Comparison of ENCODE assay signal across 8 cellular contexts in genomic region chr5:123423278-123424149, GRCh38. TPM values are rescaled to one million over a fixed set of nuclear protein-coding genes. Genes with fewer than 3 reads are reported as not detected.
DNase-seq lines count a peak whose midpoint lies in the region; ATAC-seq lines count a peak whose summit lies in the region.

CEP120 (minus strand) TSS chr5:123423403; CDS start chr5:123422998, 405 bp downstream.

- peak within 1 kb of the TSS; percentile 99 for H2AFZ ChIP-seq in mesenchymal stem cell (ENCODE audit: low read depth, low read length)

- H4K91ac ChIP-seq in mesenchymal stem cell (ENCODE audit: low read length): peak within 1 kb of the TSS; percentile 45

- peak; percentile 97 for DNase-seq in Caki2 (ENCODE audit: low read depth)
- peak; percentile 99 for DNase-seq in HT1080 (ENCODE audit: low read depth)
- peak; percentile 98 for DNase-seq in NOMO-1 treated with dmso at 0.1 percent for 144 hours (lab: John Stamatoyannopoulos, UW; ENCODE audit: unreplicated experiment)
- DNase-seq in activated CD8-positive, alpha-beta memory T cell treated with anti-CD3 and anti-CD28 coated beads for 48 hours (ENCODE audit: low read depth in 2 of 3, low spot score in 2 of 3): peak; percentile 71 to 89 (median 82)
- peak; percentile 99 for DNase-seq in mesenchymal stem cell
- DNase-seq in stimulated activated CD8-positive, alpha-beta memory T cell treated with anti-CD3 and anti-CD28 coated beads, Interleukin-12 subunit alpha, Interleukin-12 subunit beta, amount 100 ng/mL, for 4 hours (ENCODE audit: low read depth): peak; percentile 94

- peak within 1 kb of the TSS in 1 of 2 experiments; percentile 95 for H3K4ac ChIP-seq in mesenchymal stem cell (ENCODE audit: low read depth in 1 of 2, low read length in 2 of 2)

- H3K9me3 ChIP-seq in endocrine pancreas (ENCODE audit: control insufficient read depth, low read length) (no peaks in the 10 kb centered on the region), mesenchymal stem cell (ENCODE audit: control insufficient read depth, low read length) (no peaks in the 10 kb centered on the region)

- ATAC-seq in GM21360 (IDR thresholded peaks at IDR 0.05; ENCODE audit: unreplicated experiment): peak; percentile 98

- H4K8ac ChIP-seq in mesenchymal stem cell (ENCODE audit: low read length): peak within 1 kb of the TSS; percentile 39

- H2AK5ac ChIP-seq in mesenchymal stem cell (ENCODE audit: low read length, severe bottlenecking): no peak within 1 kb of the TSS

- H3K4me3 ChIP-seq in endocrine pancreas (ENCODE audit: control insufficient read depth, insufficient read depth, low read length): peak within 1 kb of the TSS; percentile 94
- peak within 1 kb of the TSS; percentile 86 to 97 for H3K4me3 ChIP-seq in mesenchymal stem cell (ENCODE audit: insufficient read depth in 1 of 2, low read depth in 1 of 2, low read length in 2 of 2)

- peak within 1 kb of the TSS in 1 of 2 experiments; percentile 42 for H2BK12ac ChIP-seq in mesenchymal stem cell (ENCODE audit: low read length in 2 of 2)

- H3K79me1 ChIP-seq in mesenchymal stem cell (replicated peaks; ENCODE audit: low read length, poor library complexity, severe bottlenecking): peaks cover 10% of the 10 kb centered on the region

- no peak within 1 kb of the TSS for H2BK120ac ChIP-seq in mesenchymal stem cell (ENCODE audit: low read depth, low read length)

- H3K36me3 ChIP-seq in endocrine pancreas (ENCODE audit: control insufficient read depth, insufficient read depth, low read length): no peaks in the 10 kb centered on the region
- H3K36me3 ChIP-seq in mesenchymal stem cell (ENCODE audit: control insufficient read depth in 1 of 2, insufficient read depth in 2 of 2, low read depth in 1 of 2, low read length in 2 of 2): no peaks in the 10 kb centered on the region

- H3K9ac ChIP-seq in endocrine pancreas (ENCODE audit: control insufficient read depth, insufficient read depth, low read length) (peak within 1 kb of the TSS; percentile 74), mesenchymal stem cell (ENCODE audit: low read length) (peak within 1 kb of the TSS; percentile 96)

- H3K23ac ChIP-seq in mesenchymal stem cell (ENCODE audit: low read length in 2 of 2): peak within 1 kb of the TSS in 1 of 2 experiments; percentile 96

- no peak within 1 kb of the TSS for H2BK5ac ChIP-seq in mesenchymal stem cell (ENCODE audit: low read depth, low read length, poor library complexity, severe bottlenecking)

- in situ Hi-C loops in Caki2 (cut with HindIII; ENCODE audit: low pct_unique_long_range_greater_than_20kb, low sequenced_read_pairs): no loop called here

- H3K27ac ChIP-seq in mesenchymal stem cell (ENCODE audit: low read length, poor library complexity, severe bottlenecking): peak within 1 kb of the TSS; percentile 59

- peak within 1 kb of the TSS; percentile 40 to 95 for H3K18ac ChIP-seq in mesenchymal stem cell (ENCODE audit: low read depth in 1 of 2, low read length in 2 of 2)

- 2% methylated on average over 45 of the region's 47 CpGs for WGBS in mesenchymal stem cell

- peak within 1 kb of the TSS in 1 of 2 experiments; percentile 94 for H3K14ac ChIP-seq in mesenchymal stem cell (ENCODE audit: low read length in 2 of 2)

- H2BK15ac ChIP-seq in mesenchymal stem cell (ENCODE audit: low read depth, poor library complexity, severe bottlenecking): no peak within 1 kb of the TSS

- peak within 1 kb of the TSS; percentile 58 for H3K4me2 ChIP-seq in mesenchymal stem cell (ENCODE audit: low read length, poor library complexity, severe bottlenecking)

- H3K27me3 ChIP-seq in endocrine pancreas (ENCODE audit: control insufficient read depth, insufficient read depth, low read length) (no peaks in the 10 kb centered on the region), mesenchymal stem cell (ENCODE audit: control insufficient read depth in 1 of 2, insufficient read depth in 1 of 2, low read length in 2 of 2) (no peaks in the 10 kb centered on the region)

- H3K4me1 ChIP-seq in endocrine pancreas (ENCODE audit: control insufficient read depth, insufficient read depth, low read length) (no peaks in the 10 kb centered on the region), mesenchymal stem cell (ENCODE audit: control insufficient read depth, insufficient read depth, low read depth, low read length) (no peaks in the 10 kb centered on the region)

RNA-seq across cellular contexts. Expression of gene CEP120, which starts in this region (rescaled TPM):
- total RNA-seq in Caki2 (2014; rRNA removed; shearing (Covaris generic); ENCODE audit: low replicate concordance): 8.5 and 8.6 TPM in 2 replicates
- total RNA-seq in HT1080 (2014; rRNA removed; shearing (Covaris generic)): 10.2 and 12.4 TPM in 2 replicates
- polyA plus RNA-seq in HT1080 (2015; cell fraction: cytosol; rRNA removed): 15.0 and 18.7 TPM in 2 replicates
- 17.0 and 20.6 TPM in 2 replicates for polyA plus RNA-seq in HT1080 (2015; cell fraction: nucleus; rRNA removed)
- polyA plus RNA-seq in mesenchymal stem cell (2013, experiment 1 of 2): 8.5 TPM
- polyA plus RNA-seq in mesenchymal stem cell (2013, experiment 2 of 2): 8.6 TPM

Comparison
In these comparisons a context has a peak if more than half of its experiments do, and no peak if none do; other contexts are left out.
1. Peak in every context shown above with its lines: DNase-seq, ATAC-seq, H3K4me3 ChIP-seq and H3K27ac ChIP-seq.